Comparison of ENCODE assay signal across 8 cellular contexts in genomic region chr7:104984591-104985258, GRCh38. TPM values are rescaled to one million over a fixed set of nuclear protein-coding genes. Genes with fewer than 3 reads are reported as not detected.
DNase-seq lines count a peak whose midpoint lies in the region; FAIRE-seq and TF ChIP-seq lines count a peak whose summit lies in the region.

No MANE protein-coding gene starts in this region.

- H3K9me3 ChIP-seq in BLaER1 treated with 17β-estradiol and CSF1 and Interleukin-3, amounts not matched to agents 10 nM and 100 nM (replicated peaks in 1 of 11), result no peaks in the 10 kb centered on the region

- H3K4me1 Mint-ChIP-seq in neural crest cell, result peaks cover 67% of the 10 kb centered on the region

- H3K9ac ChIP-seq in BLaER1 treated with 17β-estradiol and CSF1 and Interleukin-3, amounts not matched to agents 10 nM and 100 nM, result peak overlapping the region; percentile 88 to 97 (median 95)

- TF ChIP-seq CTCF in neural crest cell (conservative IDR thresholded peaks at IDR 0.05), result no peak

- H3K27me3 ChIP-seq in BLaER1 treated with 17β-estradiol and CSF1 and Interleukin-3, amounts not matched to agents 10 nM and 100 nM, result no peaks in the 10 kb centered on the region

- DNase-seq in Kasumi-1 (lab: John Stamatoyannopoulos, UW) (peak; percentile 21 to 52), neural crest cell (ENCODE audit: low read depth, low spot score) (no peak), medulla oblongata (ENCODE audit: extremely low spot score) (no peak), DMS79 (lab: John Stamatoyannopoulos, UW) (no peak), germinal center (ENCODE audit: low spot score) (no peak), frontal cortex (ENCODE audit: low spot score in 2 of 2) (no peak)

- peak overlapping the region; percentile 89 to 99 (median 97) for H3K27ac ChIP-seq in BLaER1 treated with 17β-estradiol and CSF1 and Interleukin-3, amounts not matched to agents 10 nM and 100 nM
- peak overlapping the region; percentile 98 for H3K27ac ChIP-seq in cingulate gyrus (ENCODE audit: low read depth, low read length)

- peak overlapping the region; percentile 96 for H3K4me3 Mint-ChIP-seq in neural crest cell

- H3K4me2 ChIP-seq in BLaER1 treated with 17β-estradiol and CSF1 and Interleukin-3, amounts not matched to agents 10 nM and 100 nM, result peak overlapping the region in 10 of 11 experiments; percentile 66 to 97 (median 94)

- no peaks in the 10 kb centered on the region for H3K36me3 Mint-ChIP-seq in neural crest cell (ENCODE audit: low read depth)

- peaks cover 0 to 25% (median 11%) of the 10 kb centered on the region in 11 experiments; a peak in 12 of 22 replicates for H4K20me1 ChIP-seq in BLaER1 treated with 17β-estradiol and CSF1 and Interleukin-3, amounts not matched to agents 10 nM and 100 nM

- H3K36me3 ChIP-seq in BLaER1 treated with 17β-estradiol and CSF1 and Interleukin-3, amounts not matched to agents 10 nM and 100 nM, result peaks cover 10 to 36% (median 27%) of the 10 kb centered on the region in 11 experiments; a peak in 21 of 22 replicates

- no peak for FAIRE-seq in frontal cortex (lab: Jason Lieb, UNC)

- H3K4me3 ChIP-seq in BLaER1 treated with 17β-estradiol and CSF1 and Interleukin-3, amounts not matched to agents 10 nM and 100 nM, result peak overlapping the region; percentile 58 to 73 (median 66)

- H3K4me1 ChIP-seq in BLaER1 treated with 17β-estradiol and CSF1 and Interleukin-3, amounts not matched to agents 10 nM and 100 nM, result peaks cover 36 to 81% (median 65%) of the 10 kb centered on the region in 10 experiments

- H3K27me3 Mint-ChIP-seq in neural crest cell (ENCODE audit: low read depth), result no peaks in the 10 kb centered on the region

- peak overlapping the region; percentile 100 for H3K27ac Mint-ChIP-seq in neural crest cell (ENCODE audit: unreplicated experiment)

- no peaks in the 10 kb centered on the region for H3K9me3 Mint-ChIP-seq in neural crest cell

RNA-seq across cellular contexts. Expression of gene KMT2E, which starts 29.3 kb away (rescaled TPM):
- total RNA-seq in neural crest cell (75.5 and 79.6 TPM in 2 replicates), frontal cortex (217 TPM)

Comparison
In these comparisons a context has a peak if more than half of its experiments do, and no peak if none do; other contexts are left out.
1. DNase-seq: peak in Kasumi-1 (2 of 2); none in neural crest cell (single experiment), medulla oblongata (single experiment), DMS79 (single experiment), germinal center (single experiment) and frontal cortex (0 of 2).